In the genomic region with DNA sequence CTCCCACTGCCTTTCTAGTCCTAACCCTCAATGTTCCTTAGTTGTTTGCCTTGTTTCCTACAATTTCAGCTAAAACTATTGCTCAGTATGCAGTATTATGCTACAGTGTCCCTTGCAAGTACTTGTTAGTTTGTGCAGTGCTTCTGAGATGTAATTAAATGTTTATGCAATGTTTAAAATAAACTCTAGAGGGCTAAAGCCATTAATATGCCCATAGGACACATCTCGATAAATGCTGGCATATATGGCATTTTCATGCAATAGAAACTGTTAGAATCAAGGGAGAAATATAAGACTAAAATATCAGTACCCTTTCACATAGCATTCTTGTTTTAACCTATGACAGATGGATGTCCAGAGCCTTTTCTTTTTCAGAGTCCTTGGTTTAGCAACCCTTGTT, we compare ENCODE assay signal across 20 cellular contexts. TPM values are rescaled to one million over a fixed set of nuclear protein-coding genes. Genes with fewer than 3 reads are reported as not detected.
A peak's percentile ranks its signal among the peaks of the same experiment; 100 is the strongest.
DNase-seq lines count a peak whose midpoint lies in the region; ATAC-seq and TF ChIP-seq lines count a peak whose summit lies in the region.
"Had no signal": no experiment of that assay in that cellular context is flagged by ENCODE, and none has a peak within 500 bp of the region (broad histone marks: within the 10 kb centered on the region; RNA-seq: fewer than 3 reads in every experiment).

No MANE protein-coding gene starts in this region.

- H3K36me3 Mint-ChIP-seq in HFFc6 (ENCODE audit: low read depth), result peaks cover 31% of the 10 kb centered on the region
- H3K36me3 Mint-ChIP-seq in activated T-helper 1 cell treated with anti-CD3 and anti-CD28 coated beads, Interleukin-12 subunit alpha, Interleukin-12 subunit beta, Interleukin-2, Interleukin-4 antibody, amounts not matched to agents 30 ng/mL and 10 ng/mL and 1 ng/mL, durations not matched to agents 14 hours and 24 hours and 36 hours (ENCODE audit: low read depth), result peaks cover 36% of the 10 kb centered on the region

- TF ChIP-seq POLR2A in adrenal gland (IDR thresholded peaks at IDR 0.05), result no peak

- ATAC-seq in left lung (no peak), GM21737 (IDR thresholded peaks at IDR 0.05; ENCODE audit: unreplicated experiment) (no peak)
- ATAC-seq: natural killer cell treated with Interleukin-12 subunit alpha and Interleukin-12 subunit beta and Interleukin-15 and Interleukin-18, amount 100 ng/mL, for 72 hours had no signal

- H3K27me3 ChIP-seq in adrenal gland (no peaks in the 10 kb centered on the region), left lung (no peaks in the 10 kb centered on the region)
- H3K27me3 ChIP-seq: transverse colon had no signal

- intact Hi-C loops in activated T-helper 1 cell treated with anti-CD3 and anti-CD28 coated beads, Interleukin-12 subunit alpha, Interleukin-12 subunit beta, Interleukin-2, Interleukin-4 antibody, amounts not matched to agents 30 ng/mL and 10 ng/mL and 1 ng/mL, durations not matched to agents 14 hours and 24 hours and 36 hours (cut with micrococcal nuclease), result loop anchor here (2.0 kb wide), 1 partner anchor 184 kb away; no protein-coding TSS in a partner anchor
- intact Hi-C loops in adrenal gland (cut with DNase I) (loop anchor here (2.0 to 5.0 kb wide), 2 partner anchors 105 to 106 kb away; no protein-coding TSS in a partner anchor), left lung (cut with DNase I) (loop anchor here in 1 of 2 donors (5.0 kb wide), 1 partner anchor 110 kb away; no protein-coding TSS in a partner anchor), head of caudate nucleus (cut with DNase I) (loop anchor here (5.0 kb wide), 1 partner anchor 105 kb away; no protein-coding TSS in a partner anchor)

- H3K27ac Mint-ChIP-seq in HFFc6, result peak overlapping the region; percentile 86
- peak overlapping the region; percentile 86 for H3K27ac Mint-ChIP-seq in activated T-helper 1 cell treated with anti-CD3 and anti-CD28 coated beads, Interleukin-12 subunit alpha, Interleukin-12 subunit beta, Interleukin-2, Interleukin-4 antibody, amounts not matched to agents 30 ng/mL and 10 ng/mL and 1 ng/mL, durations not matched to agents 14 hours and 24 hours and 36 hours
- H3K27ac Mint-ChIP-seq: mesothelial cell of epicardium; natural killer cell treated with Interleukin-12 subunit alpha and Interleukin-12 subunit beta and Interleukin-15 and Interleukin-18, amount 100 ng/mL, for 72 hours had no signal

- H3K27me3 Mint-ChIP-seq in HFFc6 (ENCODE audit: insufficient read depth), result peaks cover 2% of the 10 kb centered on the region
- H3K27me3 Mint-ChIP-seq in activated T-helper 1 cell treated with anti-CD3 and anti-CD28 coated beads, Interleukin-12 subunit alpha, Interleukin-12 subunit beta, Interleukin-2, Interleukin-4 antibody, amounts not matched to agents 30 ng/mL and 10 ng/mL and 1 ng/mL, durations not matched to agents 14 hours and 24 hours and 36 hours (ENCODE audit: insufficient read depth), result no peaks in the 10 kb centered on the region
- H3K27me3 Mint-ChIP-seq: activated CD4-positive, alpha-beta T cell treated with anti-CD3 and anti-CD28 coated beads for 36 hours; natural killer cell treated with Interleukin-12 subunit alpha and Interleukin-12 subunit beta and Interleukin-15 and Interleukin-18, amount 100 ng/mL, for 72 hours had no signal

- whole genome bisulfite sequencing in adrenal gland, 4 donors, result 85 to 95% (median 94%) methylated on average over 1 of the region's 1 CpG

- H3K9me3 ChIP-seq in adrenal gland (replicated peaks in 1 of 3) (no peaks in the 10 kb centered on the region), left lung (no peaks in the 10 kb centered on the region)
- H3K9me3 ChIP-seq: transverse colon had no signal

- H3K4me1 ChIP-seq in adrenal gland (replicated peaks in 1 of 2) (no peaks in the 10 kb centered on the region), left lung (peaks cover 0 to 10% of the 10 kb centered on the region in 2 donors)
- H3K4me1 ChIP-seq: transverse colon had no signal

- H3K4me3 ChIP-seq in adrenal gland (no peak overlapping the region), left lung (no peak overlapping the region)
- H3K4me3 ChIP-seq: transverse colon had no signal

- TF ChIP-seq CTCF in AG09319 (IDR thresholded peaks at IDR 0.05; ENCODE audit: low read depth, low read length), result peak; percentile 6; the same call in 1 of the 2 replicates
- TF ChIP-seq CTCF in HFFc6 (IDR thresholded peaks at IDR 0.05), result peak; percentile 63
- peak in 1 of 6 experiments; percentile 5 for TF ChIP-seq CTCF in adrenal gland (IDR thresholded peaks at IDR 0.05)
- TF ChIP-seq CTCF in left lung (IDR thresholded peaks at IDR 0.05), result no peak

- H3K4me1 Mint-ChIP-seq in HFFc6 (ENCODE audit: low read depth), result peaks cover 56% of the 10 kb centered on the region
- H3K4me1 Mint-ChIP-seq in activated T-helper 1 cell treated with anti-CD3 and anti-CD28 coated beads, Interleukin-12 subunit alpha, Interleukin-12 subunit beta, Interleukin-2, Interleukin-4 antibody, amounts not matched to agents 30 ng/mL and 10 ng/mL and 1 ng/mL, durations not matched to agents 14 hours and 24 hours and 36 hours (ENCODE audit: low read depth), result peaks cover 33% of the 10 kb centered on the region
- H3K4me1 Mint-ChIP-seq: mesothelial cell of epicardium had no signal

- H3K36me3 ChIP-seq in adrenal gland (replicated peaks in 1 of 2) (peaks cover 0 to 26% of the 10 kb centered on the region in 2 donors), left lung (peaks cover 0 to 89% of the 10 kb centered on the region in 2 donors)

- no peaks in the 10 kb centered on the region for H3K9me3 Mint-ChIP-seq in HFFc6
- no peaks in the 10 kb centered on the region for H3K9me3 Mint-ChIP-seq in activated T-helper 1 cell treated with anti-CD3 and anti-CD28 coated beads, Interleukin-12 subunit alpha, Interleukin-12 subunit beta, Interleukin-2, Interleukin-4 antibody, amounts not matched to agents 30 ng/mL and 10 ng/mL and 1 ng/mL, durations not matched to agents 14 hours and 24 hours and 36 hours
- H3K9me3 Mint-ChIP-seq: mesothelial cell of epicardium; natural killer cell treated with Interleukin-12 subunit alpha and Interleukin-12 subunit beta and Interleukin-15 and Interleukin-18, amount 100 ng/mL, for 72 hours had no signal

- H3K4me3 Mint-ChIP-seq in HFFc6, result no peak overlapping the region
- H3K4me3 Mint-ChIP-seq in activated T-helper 1 cell treated with anti-CD3 and anti-CD28 coated beads, Interleukin-12 subunit alpha, Interleukin-12 subunit beta, Interleukin-2, Interleukin-4 antibody, amounts not matched to agents 30 ng/mL and 10 ng/mL and 1 ng/mL, durations not matched to agents 14 hours and 24 hours and 36 hours, result no peak overlapping the region
- H3K4me3 Mint-ChIP-seq: activated CD4-positive, alpha-beta T cell treated with anti-CD3 and anti-CD28 coated beads for 36 hours; mesothelial cell of epicardium; natural killer cell treated with Interleukin-12 subunit alpha and Interleukin-12 subunit beta and Interleukin-15 and Interleukin-18, amount 100 ng/mL, for 72 hours had no signal

- H3K27ac ChIP-seq in adrenal gland (no peak overlapping the region), left lung (no peak overlapping the region)
- H3K27ac ChIP-seq: transverse colon had no signal

- DNase-seq in AG09319 (ENCODE audit: extremely low read depth, low read depth), result no peak
- no peak for DNase-seq in HFFc6
- no peak for DNase-seq in activated T-helper 1 cell treated with anti-CD3 and anti-CD28 coated beads, Interleukin-12 subunit alpha, Interleukin-12 subunit beta, Interleukin-2, Interleukin-4 antibody, amounts not matched to agents 30 ng/mL and 10 ng/mL and 1 ng/mL, durations not matched to agents 14 hours and 24 hours and 36 hours (ENCODE audit: low spot score)
- DNase-seq in fibroblast of peridontal ligament (ENCODE audit: extremely low read depth), result peak; percentile 18
- DNase-seq in adrenal gland, result no peak
- no peak for DNase-seq in left lung
- no peak for DNase-seq in head of caudate nucleus
- DNase-seq: activated CD4-positive, alpha-beta T cell treated with anti-CD3 and anti-CD28 coated beads for 36 hours; activated gamma-delta T cell; cerebellar nuclear complex; effector memory CD4-positive, alpha-beta T cell; H7; Karpas-422; stimulated activated CD4-positive, alpha-beta T cell treated with anti-CD3 and anti-CD28 coated beads, Interleukin-1b, Interleukin-23, amount 100 ng/mL, for 48 hours; stimulated activated naive CD4-positive, alpha-beta T cell treated with Interleukin-2 at 50 U/mL for 16 hours; transverse colon had no signal

RNA-seq across cellular contexts. Expression of a gene that starts 59.8 kb away (rescaled TPM):
- 1 to 10 TPM in 5 of 6 experiments, under 1 TPM in 1; 0.78 to 8.4 (median 7.1) TPM for total RNA-seq in HFFc6 (2021; fragmentation: NEBNext Ultra II Directional; extraction: Animal tissue kit (Norgen Biotek cat#: 25700))
- total RNA-seq in activated T-helper 1 cell treated with anti-CD3 and anti-CD28 coated beads, Interleukin-12 subunit alpha, Interleukin-12 subunit beta, Interleukin-2, Interleukin-4 antibody, amounts not matched to agents 30 ng/mL and 10 ng/mL and 1 ng/mL, durations not matched to agents 14 hours and 24 hours and 36 hours, result 0.15 and 0.16 TPM in 2 replicates
- total RNA-seq in adrenal gland (1 to 10 TPM in 5 of 8 donors, under 1 TPM in 3; 0.36 to 2.4 (median 1.6) TPM), left lung (1 to 10 TPM; 4.8 to 6.9 TPM)
- polyA plus RNA-seq in adrenal gland, result 1 to 10 TPM in 2 of 3 donors, under 1 TPM in 1; 0.79 to 2.0 (median 1.6) TPM
- total RNA-seq: Daoy; H7; natural killer cell treated with Interleukin-12 subunit alpha and Interleukin-12 subunit beta and Interleukin-15 and Interleukin-18, amount 100 ng/mL, for 72 hours had no signal

Comparison
In these comparisons a context has a peak if more than half of its experiments do, and no peak if none do; other contexts are left out.
1. CTCF ChIP-seq: peak in AG09319 (single experiment) and HFFc6 (single experiment); none in left lung (0 of 2).